1 cellular context compared by ENCODE assay signal in the genomic region with DNA sequence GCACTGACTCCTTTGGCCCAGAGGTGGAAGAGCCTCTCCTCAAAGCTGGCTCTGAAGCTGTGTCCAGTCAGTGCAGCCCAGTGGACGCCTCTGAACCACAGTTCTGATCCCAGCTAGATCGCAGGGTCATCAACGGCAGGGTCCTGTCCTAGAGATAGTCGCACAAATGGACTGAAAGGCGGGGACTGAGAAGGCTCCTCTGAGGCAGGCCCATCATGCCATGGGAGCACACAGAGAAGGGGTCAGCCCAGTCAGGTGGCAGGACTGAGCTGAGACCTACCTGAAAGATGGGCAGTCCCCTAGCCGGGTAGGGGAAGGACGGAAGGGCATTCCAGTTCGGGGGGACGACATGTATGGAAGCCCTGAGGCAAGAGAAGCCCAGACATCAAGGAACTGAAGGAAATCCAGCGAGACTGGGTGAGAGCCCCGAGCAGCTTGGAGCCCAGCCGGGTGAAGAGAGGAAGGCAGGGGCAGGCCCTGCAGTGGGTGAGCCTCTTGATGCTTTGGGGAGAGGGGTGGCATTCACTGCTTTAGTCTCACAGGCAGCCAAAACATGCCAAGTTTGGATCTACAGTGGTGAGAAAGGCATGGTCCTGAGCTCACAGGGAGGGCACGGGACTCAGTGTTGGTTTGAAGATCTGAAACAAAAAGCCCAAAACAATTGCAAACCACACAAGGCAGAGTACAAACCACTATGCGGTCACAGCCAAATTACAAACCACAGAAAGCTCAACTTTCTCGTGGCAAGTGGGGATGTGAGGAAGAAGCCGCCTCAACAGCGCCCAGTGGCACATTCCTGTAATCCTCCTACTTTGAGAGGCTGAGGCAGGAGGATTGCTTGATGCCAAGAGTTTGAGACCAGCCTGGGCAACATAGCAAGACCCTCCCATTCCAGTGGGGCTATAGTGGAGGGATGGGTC.
TF ChIP-seq lines count a peak whose summit lies in the region.

No MANE protein-coding gene starts in this region.

TF ChIP-seq in IMR-90, 13 proteins besides CTCF, POLR2A, EP300 and RAD21:
- TF ChIP-seq RCOR1 (IDR thresholded peaks at IDR 0.05; ENCODE audit: insufficient replicate concordance, low read length) (no peak), FOS (IDR thresholded peaks at IDR 0.05; ENCODE audit: low read depth, low read length) (no peak), MXI1 (IDR thresholded peaks at IDR 0.05; ENCODE audit: borderline replicate concordance, low read depth, low read length) (no peak), NFE2L2 (IDR thresholded peaks at IDR 0.05; ENCODE audit: low read depth, low read length) (no peak)
- TF ChIP-seq, protein P1, sequence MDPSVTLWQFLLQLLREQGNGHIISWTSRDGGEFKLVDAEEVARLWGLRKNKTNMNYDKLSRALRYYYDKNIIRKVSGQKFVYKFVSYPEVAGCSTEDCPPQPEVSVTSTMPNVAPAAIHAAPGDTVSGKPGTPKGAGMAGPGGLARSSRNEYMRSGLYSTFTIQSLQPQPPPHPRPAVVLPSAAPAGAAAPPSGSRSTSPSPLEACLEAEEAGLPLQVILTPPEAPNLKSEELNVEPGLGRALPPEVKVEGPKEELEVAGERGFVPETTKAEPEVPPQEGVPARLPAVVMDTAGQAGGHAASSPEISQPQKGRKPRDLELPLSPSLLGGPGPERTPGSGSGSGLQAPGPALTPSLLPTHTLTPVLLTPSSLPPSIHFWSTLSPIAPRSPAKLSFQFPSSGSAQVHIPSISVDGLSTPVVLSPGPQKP (IDR thresholded peaks at IDR 0.05; ENCODE audit: borderline replicate concordance, low read depth, low read length), result no peak
- TF ChIP-seq, protein P2, sequence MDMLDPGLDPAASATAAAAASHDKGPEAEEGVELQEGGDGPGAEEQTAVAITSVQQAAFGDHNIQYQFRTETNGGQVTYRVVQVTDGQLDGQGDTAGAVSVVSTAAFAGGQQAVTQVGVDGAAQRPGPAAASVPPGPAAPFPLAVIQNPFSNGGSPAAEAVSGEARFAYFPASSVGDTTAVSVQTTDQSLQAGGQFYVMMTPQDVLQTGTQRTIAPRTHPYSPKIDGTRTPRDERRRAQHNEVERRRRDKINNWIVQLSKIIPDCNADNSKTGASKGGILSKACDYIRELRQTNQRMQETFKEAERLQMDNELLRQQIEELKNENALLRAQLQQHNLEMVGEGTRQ (IDR thresholded peaks at IDR 0.05; ENCODE audit: low read depth, low read length), result no peak
